8 cellular contexts compared by ENCODE assay signal in the genomic region with DNA sequence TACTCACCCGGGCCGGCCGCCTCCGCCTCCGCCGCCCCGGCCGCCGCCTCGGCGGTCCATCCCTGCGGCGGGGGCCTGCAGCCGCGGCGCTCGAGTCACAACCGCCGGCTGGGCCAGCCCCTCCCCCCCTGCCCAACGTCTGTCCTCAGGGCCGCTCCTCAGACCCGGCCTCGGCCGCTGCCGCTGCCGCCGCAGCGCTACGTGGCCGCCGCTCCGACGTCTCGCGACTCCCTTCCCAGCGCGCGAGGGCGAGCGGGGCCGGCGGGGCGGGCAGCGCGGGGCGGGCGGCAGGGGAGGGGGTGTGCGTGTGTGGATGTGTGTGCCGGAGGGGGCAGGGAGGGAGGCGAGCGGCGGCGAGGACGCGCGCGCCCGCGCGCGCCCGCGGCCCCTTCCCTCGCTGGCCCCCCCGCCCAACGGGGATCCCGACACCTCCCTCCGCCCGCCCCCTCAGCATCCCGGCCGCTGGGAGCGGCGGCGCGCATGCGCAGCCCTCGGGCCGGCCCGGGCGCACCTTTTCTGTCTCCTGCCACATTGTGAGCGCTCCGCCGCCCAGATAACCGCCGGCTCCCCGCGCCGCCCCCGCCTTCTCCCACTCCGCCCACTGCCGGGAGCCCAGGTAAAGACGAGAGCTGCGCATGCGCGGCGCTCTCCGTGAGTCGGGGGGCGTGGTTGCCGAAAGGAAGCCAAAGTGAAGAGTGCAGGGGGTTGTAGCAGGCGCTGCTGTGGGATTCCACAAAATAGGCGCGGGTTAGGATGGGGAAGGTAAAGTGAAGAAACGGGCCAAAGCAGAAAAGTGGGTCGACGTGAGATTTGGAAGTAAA. TPM values are rescaled to one million over a fixed set of nuclear protein-coding genes. Genes with fewer than 3 reads are reported as not detected.
DNase-seq lines count a peak whose midpoint lies in the region; ATAC-seq and TF ChIP-seq lines count a peak whose summit lies in the region.

Gene ZNF652, minus strand, starts transcription at position 349 of the 821 bp plus-strand sequence. CDS start 44,525 bp downstream, outside the sequence.

- 2% methylated on average over 19 of the region's 106 CpGs; no CpG with 5 or more reads in 1 of the 2 experiments for WGBS in IMR-90 (ENCODE audit: extremely low coverage in 2 of 2, insufficient read length in 1 of 2), 2 experiments

- no peaks in the 10 kb centered on the region for H3K9me3 Mint-ChIP-seq in Calu3 (ENCODE audit: low read depth, unreplicated experiment)

- in situ Hi-C loops in IMR-90 (cut with MboI; ENCODE audit: low sequenced_read_pairs), result no loop called here

- BruUV-seq in Calu3 (replicated peaks; lab: Mats Ljungman, UMichigan), result no TSS peak
- BruUV-seq in IMR-90 (replicated peaks; lab: Mats Ljungman, UMichigan), result no TSS peak

- H2BK20ac ChIP-seq in IMR-90 (ENCODE audit: low read depth, low read length), result peak within 1 kb of the TSS; percentile 22; the same call in 1 of the 2 replicates

- H2AK9ac ChIP-seq in IMR-90 (replicated peaks; ENCODE audit: low read depth, low read length, poor library complexity), result peak within 1 kb of the TSS; percentile 96

- peak within 1 kb of the TSS; percentile 91 for H3K14ac ChIP-seq in IMR-90 (replicated peaks; ENCODE audit: low read depth, low read length)

- POLR2A ChIA-PET in IMR-90 (lab: Charles Lee; ENCODE audit: unreplicated experiment), result no interaction called here

- H3K79me1 ChIP-seq in IMR-90 (ENCODE audit: low read depth in 1 of 2, low read length in 2 of 2), result peaks cover 18 to 38% of the 10 kb centered on the region in 2 experiments

- H3K4me1 Mint-ChIP-seq in Calu3 (ENCODE audit: low read depth, unreplicated experiment), result peaks cover 36% of the 10 kb centered on the region

- peak within 1 kb of the TSS; percentile 85 to 87 for H4K8ac ChIP-seq in IMR-90 (ENCODE audit: low read depth in 2 of 2, low read length in 2 of 2)

- H3K4me3 ChIP-seq in IMR-90 (ENCODE audit: insufficient read depth, low read depth, low read length) (peak within 1 kb of the TSS; percentile 80), OCI-LY3 (ENCODE audit: low read length) (peak within 1 kb of the TSS; percentile 86)

- H3K4me1 ChIP-seq in IMR-90 (ENCODE audit: control insufficient read depth, insufficient read depth, low read length) (peaks cover 6% of the 10 kb centered on the region; the same call in 1 of the 2 replicates), OCI-LY3 (ENCODE audit: low read length) (peaks cover 26% of the 10 kb centered on the region)

- no peaks in the 10 kb centered on the region for H3K27me3 Mint-ChIP-seq in Calu3 (ENCODE audit: unreplicated experiment)

- peak within 1 kb of the TSS; percentile 97 for H3K23ac ChIP-seq in IMR-90 (ENCODE audit: low read depth, low read length)

- intact Hi-C loops in Calu3 (cut with micrococcal nuclease; ENCODE audit: unreplicated experiment) (loop anchor here (2.0 kb wide), 2 partner anchors 33 to 47 kb away; no protein-coding TSS in a partner anchor), IMR-90 (cut with micrococcal nuclease) (loop anchor here (2.0 to 5.0 kb wide), 2 partner anchors 35 to 47 kb away; no protein-coding TSS in a partner anchor)

- H3K36me3 Mint-ChIP-seq in Calu3 (ENCODE audit: insufficient read depth, unreplicated experiment), result peaks cover 22% of the 10 kb centered on the region

- dilution Hi-C loops in IMR-90 (cut with HindIII; ENCODE audit: low sequenced_read_pairs, unreplicated experiment), result no loop called here

- peak within 1 kb of the TSS; percentile 74 for H3K4me3 Mint-ChIP-seq in Calu3 (ENCODE audit: low read depth, unreplicated experiment)

- H4K91ac ChIP-seq in IMR-90 (ENCODE audit: insufficient read depth, low read depth, low read length), result peak within 1 kb of the TSS; percentile 5; the same call in 1 of the 2 replicates

- H3K9me3 ChIP-seq in IMR-90 (ENCODE audit: control insufficient read depth, insufficient read depth, low read length) (no peaks in the 10 kb centered on the region), OCI-LY3 (ENCODE audit: insufficient read depth, low read length) (no peaks in the 10 kb centered on the region)

- peak within 1 kb of the TSS; percentile 78 for H4K5ac ChIP-seq in IMR-90 (ENCODE audit: low read depth, low read length)

- H3K9ac ChIP-seq in IMR-90 (ENCODE audit: low read depth, low read length), result peak within 1 kb of the TSS; percentile 82
- peak within 1 kb of the TSS; percentile 88 for H3K9ac ChIP-seq in OCI-LY3 (ENCODE audit: low read length)

- ATAC-seq in GM21515 (IDR thresholded peaks at IDR 0.05; ENCODE audit: unreplicated experiment), result peak; percentile 57
- peak; percentile 88 for ATAC-seq in IMR-90 (ENCODE audit: low read depth)

- H3K27me3 ChIP-seq in IMR-90 (ENCODE audit: control insufficient read depth, insufficient read depth, low read length) (no peaks in the 10 kb centered on the region), OCI-LY3 (ENCODE audit: low read depth, low read length) (no peaks in the 10 kb centered on the region)

- H2BK15ac ChIP-seq in IMR-90 (ENCODE audit: low read depth, low read length), result peak within 1 kb of the TSS; percentile 11; the same call in 1 of the 3 replicates

- peak within 1 kb of the TSS; percentile 59; the same call in 1 of the 2 replicates for H3K56ac ChIP-seq in IMR-90 (ENCODE audit: extremely low read depth, insufficient read depth, low read length)

- peak within 1 kb of the TSS; percentile 93 for H3K4me2 ChIP-seq in IMR-90 (ENCODE audit: low read depth, low read length)
- peak within 1 kb of the TSS; percentile 97 for H3K4me2 ChIP-seq in OCI-LY3 (ENCODE audit: low read length)

- H4K20me1 ChIP-seq in IMR-90 (ENCODE audit: insufficient read depth, low read length) (peaks cover 38% of the 10 kb centered on the region), OCI-LY3 (ENCODE audit: insufficient read depth, low read length) (peaks cover 34% of the 10 kb centered on the region)

- peak within 1 kb of the TSS; percentile 93 for H2AFZ ChIP-seq in IMR-90 (replicated peaks; ENCODE audit: low read length, poor library complexity)
- peak within 1 kb of the TSS; percentile 84 for H2AFZ ChIP-seq in OCI-LY3 (ENCODE audit: low read depth, low read length)

- CTCF ChIA-PET in Calu3 (lab: Charles Lee), result interaction anchor here (0.5 to 1.3 kb wide), 11 partner anchors 9 to 1992 kb away, joined by 3 to 7 read pairs (median 3); no protein-coding TSS in a partner anchor
- CTCF ChIA-PET in IMR-90 (lab: Yijun Ruan, JAX), result no interaction called here

- H2BK120ac ChIP-seq in IMR-90 (ENCODE audit: low read depth, low read length), result peak within 1 kb of the TSS; percentile 57; the same call in 1 of the 2 replicates

- peak within 1 kb of the TSS; percentile 88 for H3K27ac Mint-ChIP-seq in Calu3 (ENCODE audit: unreplicated experiment)

- no peak for TF ChIP-seq POLR2A in IMR-90 (IDR thresholded peaks at IDR 0.05; ENCODE audit: low read depth, low read length)

- no peak for TF ChIP-seq CTCF in Calu3 (IDR thresholded peaks at IDR 0.05; ENCODE audit: unreplicated experiment)
- TF ChIP-seq CTCF in IMR-90 (conservative IDR thresholded peaks at IDR 0.05; ENCODE audit: low read depth, low read length), result no peak
- no peak for TF ChIP-seq CTCF in OCI-LY3 (IDR thresholded peaks at IDR 0.05; ENCODE audit: low read depth, low read length)

- peak within 1 kb of the TSS; percentile 16 for H2AK5ac ChIP-seq in IMR-90 (ENCODE audit: low read depth, low read length)

- peak within 1 kb of the TSS; percentile 6 for H3K18ac ChIP-seq in IMR-90 (ENCODE audit: low read depth, low read length)

- DNase-seq in Calu3 (peak; percentile 100), IMR-90 (peak; percentile 75), activated T-cell treated with anti-CD3 and anti-CD28 coated beads for 4 hours (peak; percentile 89), epithelial cell of prostate (ENCODE audit: low read depth, low spot score) (peak; percentile 64), mucosa of gallbladder (ENCODE audit: low spot score) (peak; percentile 95)
- peak; percentile 78 for DNase-seq in stimulated activated CD8-positive, alpha-beta memory T cell treated with anti-CD3 and anti-CD28 coated beads, Interleukin-4, amount 100 ng/mL, for 24 hours (ENCODE audit: low read depth)

- peak within 1 kb of the TSS; percentile 57 for H3K27ac ChIP-seq in IMR-90 (ENCODE audit: insufficient read depth, low read length)
- H3K27ac ChIP-seq in OCI-LY3 (ENCODE audit: low read length), result peak within 1 kb of the TSS; percentile 55
- H3K27ac ChIP-seq in epithelial cell of prostate, result peak within 1 kb of the TSS; percentile 85

- peak within 1 kb of the TSS; percentile 55 for H2BK5ac ChIP-seq in IMR-90 (ENCODE audit: low read depth, low read length, poor library complexity, severe bottlenecking)

- H3K4ac ChIP-seq in IMR-90 (ENCODE audit: low read depth, low read length), result peak within 1 kb of the TSS; percentile 78

- TF ChIP-seq RAD21 in IMR-90 (IDR thresholded peaks at IDR 0.05; ENCODE audit: low read length), result no peak

- H3K36me3 ChIP-seq in IMR-90 (ENCODE audit: control insufficient read depth, insufficient read depth, low read length) (no peaks in the 10 kb centered on the region), OCI-LY3 (replicated peaks; ENCODE audit: low read depth, low read length) (no peaks in the 10 kb centered on the region)

- H3K9me1 ChIP-seq in IMR-90 (ENCODE audit: insufficient read depth, low read length), result peaks cover 5% of the 10 kb centered on the region; the same call in 1 of the 2 replicates

- peaks cover 45% of the 10 kb centered on the region for H3K79me2 ChIP-seq in OCI-LY3 (ENCODE audit: low read length)

TF ChIP-seq in IMR-90, 13 proteins besides CTCF, POLR2A, EP300 and RAD21:
- TF ChIP-seq CEBPB (IDR thresholded peaks at IDR 0.05; ENCODE audit: low read depth, low read length) (no peak), SMC3 (IDR thresholded peaks at IDR 0.05; ENCODE audit: low read depth, low read length) (no peak), MAZ (IDR thresholded peaks at IDR 0.05; ENCODE audit: borderline replicate concordance, low read depth, low read length) (peak; percentile 92; the same call in 1 of the 2 replicates)

RNA-seq across cellular contexts. Expression of gene ZNF652, which starts in this region (rescaled TPM):
- total RNA-seq in Calu3 (2022) (41.9 and 42.8 TPM in 2 replicates), IMR-90 (2012; rRNA removed) (8.8 and 9.7 TPM in 2 replicates), mucosa of gallbladder (67.4 TPM)
- polyA plus RNA-seq in IMR-90 (2012; rRNA removed), result 3.3 and 3.6 TPM in 2 replicates
- 1.1 and 1.9 TPM in 2 replicates for polyA plus RNA-seq in IMR-90 (2012; cell fraction: cytosol; rRNA removed)
- polyA plus RNA-seq in IMR-90 (2012; cell fraction: nucleus; rRNA removed; ENCODE audit: low replicate concordance), result 4.0 and 17.5 TPM in 2 replicates

Comparison
In these comparisons a context has a peak if more than half of its experiments do, and no peak if none do; other contexts are left out.
1. Peak in every context shown above with its lines: DNase-seq, ATAC-seq, H3K4me3 ChIP-seq and H3K27ac ChIP-seq.